In the genomic region with DNA sequence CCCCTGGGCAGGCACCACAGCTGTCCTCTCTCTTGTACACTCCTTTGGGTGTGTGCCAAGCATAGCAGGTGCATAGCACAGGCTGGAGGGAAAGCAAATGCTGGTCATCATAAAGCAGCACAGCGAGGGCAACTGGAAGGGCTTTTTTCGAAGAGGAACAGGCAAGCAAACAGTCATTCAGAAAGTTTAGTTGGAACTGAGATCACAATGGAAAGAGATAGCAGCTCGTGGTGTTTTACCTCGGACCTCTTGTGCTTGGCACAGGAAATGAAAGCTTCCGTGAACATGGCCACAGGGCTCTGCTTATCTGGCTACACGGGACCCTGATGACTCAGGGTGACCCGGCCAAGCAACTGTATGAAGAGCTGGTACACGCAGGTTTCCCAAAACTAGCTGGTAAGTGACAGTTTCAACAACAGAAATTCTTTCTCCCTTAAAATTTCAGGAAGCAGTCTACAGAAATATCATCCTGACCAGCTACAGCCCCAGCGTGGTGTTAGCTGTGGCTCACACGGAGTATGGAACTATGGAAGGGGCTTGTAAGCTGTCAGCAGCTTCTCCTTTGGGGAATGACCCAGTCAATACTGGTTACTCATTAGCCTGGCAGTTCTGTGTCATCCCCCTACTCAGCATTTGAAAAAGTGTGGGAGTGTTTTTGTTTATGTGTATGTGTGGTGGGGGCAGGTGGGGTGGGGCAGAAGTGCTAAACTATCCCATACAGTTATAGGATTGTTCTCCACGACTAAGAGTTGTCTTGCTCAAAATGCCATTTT, we compare ENCODE assay signal across 8 cellular contexts. TPM values are rescaled to one million over a fixed set of nuclear protein-coding genes. Genes with fewer than 3 reads are reported as not detected.
DNase-seq lines count a peak whose midpoint lies in the region; ATAC-seq and TF ChIP-seq lines count a peak whose summit lies in the region.

No MANE protein-coding gene starts in this region.

- DNase-seq in ELR (ENCODE audit: low read depth) (peak; percentile 76), HPDE6-E6E7 (ENCODE audit: extremely low spot score) (peak; percentile 36), RWPE1 (ENCODE audit: low spot score) (peak; percentile 30), mesendoderm (peak; percentile 54), AG08396 (ENCODE audit: low spot score) (no peak)
- DNase-seq in stimulated activated naive CD8-positive, alpha-beta T cell treated with anti-CD3 and anti-CD28 coated beads, Interleukin-15, Interleukin-2, amounts not matched to agents 100 U/mL and 50 U/mL, for 24 hours, result peak; percentile 73

- H3K4me2 ChIP-seq in mesendoderm (ENCODE audit: low read length), result no peak overlapping the region

- peaks cover 12% of the 10 kb centered on the region for H3K4me1 ChIP-seq in mesendoderm (ENCODE audit: control insufficient read depth, low read depth, low read length)

- H3K79me2 ChIP-seq in mesendoderm (ENCODE audit: control insufficient read depth, insufficient read depth, low read length), result no peaks in the 10 kb centered on the region

- H2BK5ac ChIP-seq in mesendoderm (ENCODE audit: low read length), result peak overlapping the region; percentile 34

- POLR2A ChIA-PET in RWPE1 (lab: Yijun Ruan, JAX; ENCODE audit: low non-redundant PET), result interaction anchor here (0.6 kb wide), 1 partner anchor 157 kb away, joined by 4 read pairs; no protein-coding TSS in a partner anchor

- peak; percentile 89 for ATAC-seq in GM21360 (IDR thresholded peaks at IDR 0.05; ENCODE audit: unreplicated experiment)
- peak; percentile 97 for ATAC-seq in stimulated activated naive CD8-positive, alpha-beta T cell treated with anti-CD3 and anti-CD28 coated beads, Interleukin-15, Interleukin-2, amounts not matched to agents 100 U/mL and 50 U/mL, for 24 hours

- H3K27me3 Mint-ChIP-seq in activated naive CD8-positive, alpha-beta T cell, result no peaks in the 10 kb centered on the region

- no peak overlapping the region for H2AK5ac ChIP-seq in mesendoderm (ENCODE audit: low read length)

- no peak overlapping the region for H2BK15ac ChIP-seq in mesendoderm (replicated peaks; ENCODE audit: low read depth)

- H3K9me3 Mint-ChIP-seq in activated naive CD8-positive, alpha-beta T cell (ENCODE audit: low read depth), result no peaks in the 10 kb centered on the region

- no peak overlapping the region for H4K5ac ChIP-seq in mesendoderm (ENCODE audit: low read length)

- H3K79me1 ChIP-seq in mesendoderm (ENCODE audit: low read length), result no peaks in the 10 kb centered on the region

- H4K8ac ChIP-seq in mesendoderm (ENCODE audit: low read depth, low read length), result no peak overlapping the region

- H3K9ac ChIP-seq in mesendoderm (ENCODE audit: low read length), result peak overlapping the region; percentile 17

- peaks cover 8% of the 10 kb centered on the region for H3K36me3 Mint-ChIP-seq in activated naive CD8-positive, alpha-beta T cell

- no peak overlapping the region for H3K27ac ChIP-seq in RWPE1
- H3K27ac ChIP-seq in mesendoderm (ENCODE audit: low read depth, low read length), result no peak overlapping the region

- no peak for TF ChIP-seq CTCF in RWPE1 (conservative IDR thresholded peaks at IDR 0.05; ENCODE audit: low read depth)

- no CpG with 5 or more reads among the region's 11 CpGs for WGBS in mesendoderm (ENCODE audit: extremely low coverage, insufficient coverage, low lambda C conversion rate)

- H3K4me3 Mint-ChIP-seq in activated naive CD8-positive, alpha-beta T cell, result peak overlapping the region; percentile 87

- no peak overlapping the region for H3K18ac ChIP-seq in mesendoderm (ENCODE audit: low read length)

- peak overlapping the region; percentile 64 for H3K56ac ChIP-seq in mesendoderm (ENCODE audit: low read length)

- no peak overlapping the region for H3K4ac ChIP-seq in mesendoderm (ENCODE audit: low read depth, low read length)

- peaks cover 30% of the 10 kb centered on the region for H3K4me1 Mint-ChIP-seq in activated naive CD8-positive, alpha-beta T cell (ENCODE audit: low read depth)

- no peaks in the 10 kb centered on the region for H3K27me3 ChIP-seq in mesendoderm (ENCODE audit: insufficient read depth, low read length, poor library complexity)

- H3K27ac Mint-ChIP-seq in activated naive CD8-positive, alpha-beta T cell, result peak overlapping the region; percentile 91

- H3K4me3 ChIP-seq in mesendoderm (ENCODE audit: low read length), result no peak overlapping the region

- CTCF ChIA-PET in RWPE1 (lab: Yijun Ruan, JAX), result interaction anchor here (0.9 to 1.1 kb wide), 2 partner anchors 11 to 12 kb away, joined by 3 to 4 read pairs; no protein-coding TSS in a partner anchor

- no peak overlapping the region for H2BK120ac ChIP-seq in mesendoderm (ENCODE audit: low read depth, low read length)

- H3K36me3 ChIP-seq in mesendoderm (ENCODE audit: control insufficient read depth, insufficient read depth, low read length), result no peaks in the 10 kb centered on the region

- no peak overlapping the region for H3K23ac ChIP-seq in mesendoderm (ENCODE audit: low read length)

RNA-seq across cellular contexts. Expression of gene POC5, which starts 48.1 kb away (rescaled TPM):
- polyA plus RNA-seq in mesendoderm (2013, experiment 1 of 2), result 11.3 TPM
- 10.7 TPM for polyA plus RNA-seq in mesendoderm (2013, experiment 2 of 2)

RNA-seq across cellular contexts. Expression of gene ANKDD1B, which starts 57.9 kb away (rescaled TPM):
- 0.04 TPM for polyA plus RNA-seq in mesendoderm (2013, experiment 1 of 2)
- polyA plus RNA-seq in mesendoderm (2013, experiment 2 of 2), result 0.06 TPM
